Comparison of ENCODE assay signal across 18 cellular contexts in genomic region chr2:241598061-241598460, GRCh38. TPM values are rescaled to one million over a fixed set of nuclear protein-coding genes. Genes with fewer than 3 reads are reported as not detected.
"Had no signal": no experiment of that assay in that cellular context is flagged by ENCODE, and none has a peak within 500 bp of the region (broad histone marks: within the 10 kb centered on the region; RNA-seq: fewer than 3 reads in every experiment).

No MANE protein-coding gene starts in this region.

- H2AFZ ChIP-seq: neural progenitor cell had no signal

- H3K27ac ChIP-seq: dorsolateral prefrontal cortex, gastrocnemius medialis, heart left ventricle, neural progenitor cell, ovary, sigmoid colon, spleen, thyroid gland had no signal

- H3K4me3 ChIP-seq: dorsolateral prefrontal cortex, gastrocnemius medialis, heart left ventricle, neural progenitor cell, ovary, sigmoid colon, spleen, thyroid gland had no signal

- H3K4me2 ChIP-seq: neural progenitor cell had no signal

- H3K9ac ChIP-seq: neural progenitor cell had no signal

- H3K9me3 ChIP-seq: gastrocnemius medialis, heart left ventricle, ovary, sigmoid colon, spleen, thyroid gland had no signal

- H3K4me1 ChIP-seq: heart left ventricle, neural progenitor cell, sigmoid colon, spleen, thyroid gland had no signal

- H3K27me3 ChIP-seq: dorsolateral prefrontal cortex, gastrocnemius medialis, heart left ventricle, neural progenitor cell, ovary, sigmoid colon, spleen, thyroid gland had no signal

- ATAC-seq: activated CD8-positive, alpha-beta memory T cell treated with anti-CD3 and anti-CD28 coated beads, Interleukin-2, amount 10 ng/mL, durations not matched to agents 7 days and 5 days; activated naive CD8-positive, alpha-beta T cell treated with anti-CD3 and anti-CD28 coated beads, Interleukin-2, amount 50 U/mL, for 24 hours; heart left ventricle; naive thymus-derived CD4-positive, alpha-beta T cell had no signal

- H3K36me3 ChIP-seq: neural progenitor cell, ovary had no signal

- DNase-seq: activated B cell treated with CpG ODN at 0.5 μM for 24 hours; activated CD4-positive, alpha-beta memory T cell treated with anti-CD3 and anti-CD28 coated beads, Interleukin-2, amount 10 ng/mL, durations not matched to agents 7 days and 5 days; activated CD4-positive, alpha-beta T cell treated with anti-CD3 and anti-CD28 coated beads for 4 hours; activated CD8-positive, alpha-beta memory T cell treated with anti-CD3 and anti-CD28 coated beads, Interleukin-2, amount 10 ng/mL, durations not matched to agents 7 days and 5 days; activated naive CD8-positive, alpha-beta T cell treated with anti-CD3 and anti-CD28 coated beads, Interleukin-2, amount 50 U/mL, for 24 hours; anterior cingulate cortex; gastrocnemius medialis; heart left ventricle; kidney glomerular epithelial cell; naive thymus-derived CD4-positive, alpha-beta T cell; sigmoid colon; stimulated activated CD4-positive, alpha-beta T cell treated with anti-CD3 and anti-CD28 coated beads, Interleukin-4, amount 100 ng/mL, for 4 hours; stimulated activated naive B cell treated with anti-CD40 and anti-IgM and Interleukin-4, amounts not matched to agents 10 μg/mL and 1 μg/mL and 100 μg/mL, for 72 hours had no signal

RNA-seq across cellular contexts. Expression of gene BOK, which starts 39.5 kb away (rescaled TPM):
- total RNA-seq: activated B cell treated with CpG ODN at 0.5 μM for 24 hours; activated CD8-positive, alpha-beta memory T cell treated with anti-CD3 and anti-CD28 coated beads, Interleukin-2, amount 10 ng/mL, durations not matched to agents 7 days and 5 days had no signal
